1 cellular context compared by ENCODE assay signal in the genomic region with DNA sequence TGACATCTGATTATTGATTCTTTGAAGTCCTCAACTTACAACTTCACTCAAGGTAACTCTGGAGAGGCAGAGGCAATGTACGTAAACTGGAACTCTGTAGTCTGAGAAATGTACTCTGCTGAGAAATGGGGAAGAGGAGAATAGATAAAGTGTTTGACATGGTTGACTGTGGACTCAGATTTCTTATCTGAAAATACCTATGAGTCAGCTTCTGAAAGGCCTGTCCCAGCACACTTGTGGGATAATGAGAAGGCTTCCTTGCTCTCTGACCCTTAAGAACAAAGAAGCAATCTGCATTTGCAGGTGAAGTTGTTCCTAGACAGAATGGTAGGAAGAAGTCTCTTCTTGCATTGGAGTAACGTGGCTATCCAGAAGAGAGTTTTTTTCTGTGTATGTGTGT.
TF ChIP-seq lines count a peak whose summit lies in the region.

No MANE protein-coding gene starts in this region.

TF ChIP-seq in HCT116, 20 proteins besides CTCF, POLR2A, EP300 and RAD21 (continued from another document):
- TF ChIP-seq, protein P1, sequence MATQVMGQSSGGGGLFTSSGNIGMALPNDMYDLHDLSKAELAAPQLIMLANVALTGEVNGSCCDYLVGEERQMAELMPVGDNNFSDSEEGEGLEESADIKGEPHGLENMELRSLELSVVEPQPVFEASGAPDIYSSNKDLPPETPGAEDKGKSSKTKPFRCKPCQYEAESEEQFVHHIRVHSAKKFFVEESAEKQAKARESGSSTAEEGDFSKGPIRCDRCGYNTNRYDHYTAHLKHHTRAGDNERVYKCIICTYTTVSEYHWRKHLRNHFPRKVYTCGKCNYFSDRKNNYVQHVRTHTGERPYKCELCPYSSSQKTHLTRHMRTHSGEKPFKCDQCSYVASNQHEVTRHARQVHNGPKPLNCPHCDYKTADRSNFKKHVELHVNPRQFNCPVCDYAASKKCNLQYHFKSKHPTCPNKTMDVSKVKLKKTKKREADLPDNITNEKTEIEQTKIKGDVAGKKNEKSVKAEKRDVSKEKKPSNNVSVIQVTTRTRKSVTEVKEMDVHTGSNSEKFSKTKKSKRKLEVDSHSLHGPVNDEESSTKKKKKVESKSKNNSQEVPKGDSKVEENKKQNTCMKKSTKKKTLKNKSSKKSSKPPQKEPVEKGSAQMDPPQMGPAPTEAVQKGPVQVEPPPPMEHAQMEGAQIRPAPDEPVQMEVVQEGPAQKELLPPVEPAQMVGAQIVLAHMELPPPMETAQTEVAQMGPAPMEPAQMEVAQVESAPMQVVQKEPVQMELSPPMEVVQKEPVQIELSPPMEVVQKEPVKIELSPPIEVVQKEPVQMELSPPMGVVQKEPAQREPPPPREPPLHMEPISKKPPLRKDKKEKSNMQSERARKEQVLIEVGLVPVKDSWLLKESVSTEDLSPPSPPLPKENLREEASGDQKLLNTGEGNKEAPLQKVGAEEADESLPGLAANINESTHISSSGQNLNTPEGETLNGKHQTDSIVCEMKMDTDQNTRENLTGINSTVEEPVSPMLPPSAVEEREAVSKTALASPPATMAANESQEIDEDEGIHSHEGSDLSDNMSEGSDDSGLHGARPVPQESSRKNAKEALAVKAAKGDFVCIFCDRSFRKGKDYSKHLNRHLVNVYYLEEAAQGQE (IDR thresholded peaks at IDR 0.05; ENCODE audit: low read depth) = no peak
- no peak for TF ChIP-seq YY1 (IDR thresholded peaks at IDR 0.05; ENCODE audit: extremely low read depth, insufficient replicate concordance, low read depth, low read length)
- no peak for TF ChIP-seq ZFX (IDR thresholded peaks at IDR 0.05)
- no peak for TF ChIP-seq FOSL1 (IDR thresholded peaks at IDR 0.05; ENCODE audit: low read depth)
- TF ChIP-seq JUND (IDR thresholded peaks at IDR 0.05) = no peak
- no peak for TF ChIP-seq SP1 (IDR thresholded peaks at IDR 0.05; ENCODE audit: low read depth)
- TF ChIP-seq CBX3 (IDR thresholded peaks at IDR 0.05; ENCODE audit: low read depth) = no peak
- no peak for TF ChIP-seq EZH2 (IDR thresholded peaks at IDR 0.05)
- TF ChIP-seq CEBPB (IDR thresholded peaks at IDR 0.05; ENCODE audit: low read depth) = no peak
- TF ChIP-seq TCF7L2 (IDR thresholded peaks at IDR 0.05; ENCODE audit: borderline replicate concordance, extremely low read depth, insufficient read depth, insufficient read length) = no peak
- TF ChIP-seq, protein P2, sequence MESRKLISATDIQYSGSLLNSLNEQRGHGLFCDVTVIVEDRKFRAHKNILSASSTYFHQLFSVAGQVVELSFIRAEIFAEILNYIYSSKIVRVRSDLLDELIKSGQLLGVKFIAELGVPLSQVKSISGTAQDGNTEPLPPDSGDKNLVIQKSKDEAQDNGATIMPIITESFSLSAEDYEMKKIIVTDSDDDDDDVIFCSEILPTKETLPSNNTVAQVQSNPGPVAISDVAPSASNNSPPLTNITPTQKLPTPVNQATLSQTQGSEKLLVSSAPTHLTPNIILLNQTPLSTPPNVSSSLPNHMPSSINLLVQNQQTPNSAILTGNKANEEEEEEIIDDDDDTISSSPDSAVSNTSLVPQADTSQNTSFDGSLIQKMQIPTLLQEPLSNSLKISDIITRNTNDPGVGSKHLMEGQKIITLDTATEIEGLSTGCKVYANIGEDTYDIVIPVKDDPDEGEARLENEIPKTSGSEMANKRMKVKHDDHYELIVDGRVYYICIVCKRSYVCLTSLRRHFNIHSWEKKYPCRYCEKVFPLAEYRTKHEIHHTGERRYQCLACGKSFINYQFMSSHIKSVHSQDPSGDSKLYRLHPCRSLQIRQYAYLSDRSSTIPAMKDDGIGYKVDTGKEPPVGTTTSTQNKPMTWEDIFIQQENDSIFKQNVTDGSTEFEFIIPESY (IDR thresholded peaks at IDR 0.05; ENCODE audit: extremely low read depth, insufficient replicate concordance, low read length) = no peak
- TF ChIP-seq, protein P3, sequence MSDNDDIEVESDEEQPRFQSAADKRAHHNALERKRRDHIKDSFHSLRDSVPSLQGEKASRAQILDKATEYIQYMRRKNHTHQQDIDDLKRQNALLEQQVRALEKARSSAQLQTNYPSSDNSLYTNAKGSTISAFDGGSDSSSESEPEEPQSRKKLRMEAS (IDR thresholded peaks at IDR 0.05) = no peak
- no peak for TF ChIP-seq EGR1 (IDR thresholded peaks at IDR 0.05; ENCODE audit: low read depth)
- TF ChIP-seq SIN3A (IDR thresholded peaks at IDR 0.05; ENCODE audit: low read depth) = no peak
- no peak for TF ChIP-seq EZH2phosphoT487 (IDR thresholded peaks at IDR 0.05; ENCODE audit: borderline replicate concordance)
- TF ChIP-seq, protein P4, sequence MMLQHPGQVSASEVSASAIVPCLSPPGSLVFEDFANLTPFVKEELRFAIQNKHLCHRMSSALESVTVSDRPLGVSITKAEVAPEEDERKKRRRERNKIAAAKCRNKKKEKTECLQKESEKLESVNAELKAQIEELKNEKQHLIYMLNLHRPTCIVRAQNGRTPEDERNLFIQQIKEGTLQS (IDR thresholded peaks at IDR 0.05) = no peak
